In genomic region chr9:94991961-94992907, GRCh38 we compare ENCODE assay signal across 1 cellular context.
TF ChIP-seq lines count a peak whose summit lies in the region.

No MANE protein-coding gene starts in this region.

TF ChIP-seq in HepG2, 621 proteins besides CTCF, POLR2A, EP300 and RAD21 (continued from another document and continues in another):
- TF ChIP-seq ETS1 (CRISPR knock-in tag; IDR thresholded peaks at IDR 0.05) (no peak), ZNF337 (CRISPR knock-in tag; IDR thresholded peaks at IDR 0.05; ENCODE audit: borderline replicate concordance, low read depth) (peak; percentile 47; the same call in 1 of the 2 replicates), SMAD9 (CRISPR knock-in tag; IDR thresholded peaks at IDR 0.05) (no peak), GZF1 (CRISPR knock-in tag; IDR thresholded peaks at IDR 0.05) (no peak), ZNF768 (CRISPR knock-in tag; IDR thresholded peaks at IDR 0.05) (peak; percentile 67; the same call in 1 of the 2 replicates), CBX2 (IDR thresholded peaks at IDR 0.05; ENCODE audit: low read depth, low read length) (no peak), CBX2 (CRISPR knock-in tag; IDR thresholded peaks at IDR 0.05; ENCODE audit: low read depth) (no peak), ZSCAN12 (CRISPR knock-in tag; IDR thresholded peaks at IDR 0.05) (no peak), SIN3A (IDR thresholded peaks at IDR 0.05; ENCODE audit: borderline replicate concordance, low read depth, low read length) (peak; percentile 56; the same call in 1 of the 2 replicates), HOXA5 (CRISPR knock-in tag; IDR thresholded peaks at IDR 0.05) (0 out of 2 replicates have a peak, but pooled peaks have one; percentile 33), SMC3 (IDR thresholded peaks at IDR 0.05; ENCODE audit: low read length) (peak; percentile 34; the same call in 1 of the 2 replicates), ZNF570 (CRISPR knock-in tag; IDR thresholded peaks at IDR 0.05; ENCODE audit: borderline replicate concordance) (no peak), ETV6 (CRISPR knock-in tag; conservative IDR thresholded peaks at IDR 0.05) (no peak), THAP8 (CRISPR knock-in tag; IDR thresholded peaks at IDR 0.05; ENCODE audit: borderline replicate concordance) (no peak), ZNF318 (CRISPR knock-in tag; IDR thresholded peaks at IDR 0.05) (no peak), HNF4G (IDR thresholded peaks at IDR 0.05; ENCODE audit: borderline replicate concordance, low read depth, low read length) (peak; percentile 71), HNF4G (CRISPR knock-in tag; IDR thresholded peaks at IDR 0.05; ENCODE audit: borderline replicate concordance, low read depth) (no peak; the same call in none of the 2 replicates), KDM1A (CRISPR knock-in tag; IDR thresholded peaks at IDR 0.05) (no peak), NR2F2 (IDR thresholded peaks at IDR 0.05; ENCODE audit: borderline replicate concordance, low read depth) (peak; percentile 76), GLMP (CRISPR knock-in tag; IDR thresholded peaks at IDR 0.05; ENCODE audit: borderline replicate concordance) (no peak), ERF (CRISPR knock-in tag; IDR thresholded peaks at IDR 0.05) (peak; percentile 69; the same call in 1 of the 2 replicates), ZNF543 (CRISPR knock-in tag; IDR thresholded peaks at IDR 0.05) (no peak), GPBP1L1 (CRISPR knock-in tag; IDR thresholded peaks at IDR 0.05) (no peak), ZNF205 (CRISPR knock-in tag; IDR thresholded peaks at IDR 0.05) (peak; percentile 60; the same call in 1 of the 2 replicates), TFDP1 (CRISPR knock-in tag; IDR thresholded peaks at IDR 0.05; ENCODE audit: borderline replicate concordance) (0 out of 2 replicates have a peak, but pooled peaks have one; percentile 27), TIGD3 (CRISPR knock-in tag; IDR thresholded peaks at IDR 0.05; ENCODE audit: borderline replicate concordance) (no peak), ZNF710 (CRISPR knock-in tag; IDR thresholded peaks at IDR 0.05; ENCODE audit: borderline replicate concordance) (peak; percentile 57; the same call in 1 of the 2 replicates), ZNF687 (CRISPR knock-in tag; IDR thresholded peaks at IDR 0.05) (peak; percentile 79)
